ENCODE assay signal across 8 cellular contexts in genomic region chr4:173332021-173332487, GRCh38. TPM values are rescaled to one million over a fixed set of nuclear protein-coding genes. Genes with fewer than 3 reads are reported as not detected.
A peak's percentile ranks its signal among the peaks of the same experiment; 100 is the strongest.
DNase-seq lines count a peak whose midpoint lies in the region; ATAC-seq and TF ChIP-seq lines count a peak whose summit lies in the region.

No MANE protein-coding gene starts in this region.

- H3K18ac ChIP-seq in trophoblast cell (ENCODE audit: low read length) = no peak overlapping the region

- H4K12ac ChIP-seq in trophoblast cell (ENCODE audit: low read depth, low read length) = no peak overlapping the region

- H2BK5ac ChIP-seq in trophoblast cell (ENCODE audit: low read depth, low read length, poor library complexity) = no peak overlapping the region

- peaks cover 13% of the 10 kb centered on the region for H3K79me1 ChIP-seq in trophoblast cell (ENCODE audit: low read length)

- no peak overlapping the region for H3K14ac ChIP-seq in trophoblast cell (ENCODE audit: low read length)

- intact Hi-C loops in posterior cingulate gyrus (cut with DNase I) = no loop called here

- no peaks in the 10 kb centered on the region for H3K9me3 ChIP-seq in trophoblast cell (ENCODE audit: insufficient read depth, low read depth, low read length)

- CTCF ChIA-PET in GM10248 (lab: Yijun Ruan, JAX) = interaction anchor here (1.2 to 4.1 kb wide), 6 partner anchors 10 to 43 kb away, joined by 3 to 28 read pairs (median 4); no protein-coding TSS in a partner anchor

- H2AK5ac ChIP-seq in trophoblast cell (ENCODE audit: low read length) = no peak overlapping the region

- no peak overlapping the region for H3K23ac ChIP-seq in trophoblast cell (ENCODE audit: low read length)

- no CpG with 5 or more reads among the region's 6 CpGs for WGBS in trophoblast cell (ENCODE audit: extremely low coverage, insufficient coverage, insufficient read length)

- POLR2A ChIA-PET in GM10248 (lab: Yijun Ruan, JAX) = interaction anchor here (0.7 to 1.9 kb wide), 2 partner anchors 13 to 39 kb away, joined by 3 to 6 read pairs; partner anchors contain the start of gene SAP30

- no peak for ATAC-seq in GM18909 (IDR thresholded peaks at IDR 0.05; ENCODE audit: poor library complexity, unreplicated experiment)
- no peak for ATAC-seq in HG03521 (IDR thresholded peaks at IDR 0.05; ENCODE audit: unreplicated experiment)

- H3K36me3 ChIP-seq in trophoblast cell (ENCODE audit: control insufficient read depth in 1 of 2, insufficient read depth in 2 of 2, low read length in 2 of 2) = peaks cover 5 to 9% of the 10 kb centered on the region in 2 experiments

- TF ChIP-seq POLR2A in NB4 (IDR thresholded peaks at IDR 0.05; ENCODE audit: extremely low read depth, insufficient read length) = no peak

- H3K4me2 ChIP-seq in trophoblast cell (ENCODE audit: low read length) = peak overlapping the region; percentile 26

- DNase-seq in GM10248 (ENCODE audit: extremely low spot score) (peak; percentile 18), NB4 (ENCODE audit: low read depth) (peak; percentile 47), dermis blood vessel endothelial cell (peak; percentile 29), trophoblast cell (no peak), retina (no peak), posterior cingulate gyrus (no peak)

- H3K27me3 ChIP-seq in trophoblast cell (ENCODE audit: insufficient read depth, low read length) = no peaks in the 10 kb centered on the region

- H3K79me2 ChIP-seq in trophoblast cell (ENCODE audit: control insufficient read depth, insufficient read depth, low read length, poor library complexity) = peaks cover 9% of the 10 kb centered on the region

- no peak for TF ChIP-seq CTCF in GM10248 (IDR thresholded peaks at IDR 0.05; ENCODE audit: control extremely low read depth, extremely low read depth, low read depth, missing control alignments)
- TF ChIP-seq CTCF in NB4 (IDR thresholded peaks at IDR 0.05; ENCODE audit: low read depth, low read length) = no peak

- H4K8ac ChIP-seq in trophoblast cell (ENCODE audit: low read depth, low read length) = no peak overlapping the region

- H2BK120ac ChIP-seq in trophoblast cell (ENCODE audit: insufficient read depth, low read length, poor library complexity) = no peak overlapping the region

- no peak overlapping the region for H3K9ac ChIP-seq in trophoblast cell (ENCODE audit: low read length)

- H3K27ac ChIP-seq in trophoblast cell (ENCODE audit: low read depth, low read length) = no peak overlapping the region

- no peaks in the 10 kb centered on the region for H3K4me1 ChIP-seq in trophoblast cell (ENCODE audit: control insufficient read depth in 1 of 2, insufficient read depth in 2 of 2, low read length in 2 of 2)

- no peak overlapping the region for H3K4ac ChIP-seq in trophoblast cell (ENCODE audit: low read depth, low read length)

- H3K4me3 ChIP-seq in NB4 (ENCODE audit: low read depth, low read length) (peak overlapping the region; percentile 99), trophoblast cell (ENCODE audit: low read depth, low read length) (no peak overlapping the region)

- no peak overlapping the region for H4K91ac ChIP-seq in trophoblast cell (ENCODE audit: low read depth, low read length)

- no peak overlapping the region for H2BK12ac ChIP-seq in trophoblast cell (ENCODE audit: low read length)

- no peak overlapping the region for H2AFZ ChIP-seq in trophoblast cell (ENCODE audit: insufficient read depth, low read length, poor library complexity)

RNA-seq across cellular contexts. Expression of gene HMGB2, which starts 2.1 kb away (rescaled TPM):
- 90.9 and 215 TPM in 2 replicates for total RNA-seq in dermis blood vessel endothelial cell
- 147 and 166 TPM in 2 replicates for polyA plus RNA-seq in trophoblast cell (2013)

RNA-seq across cellular contexts. Expression of gene SAP30, which starts 38.7 kb away (rescaled TPM):
- total RNA-seq in dermis blood vessel endothelial cell = 27.7 and 35.7 TPM in 2 replicates
- 5.8 and 6.2 TPM in 2 replicates for polyA plus RNA-seq in trophoblast cell (2013)

Comparison
In these comparisons a context has a peak if more than half of its experiments do, and no peak if none do; other contexts are left out.
1. DNase-seq: peak in GM10248 (single experiment), NB4 (single experiment) and dermis blood vessel endothelial cell (single experiment); none in trophoblast cell (0 of 2), retina (single experiment) and posterior cingulate gyrus (0 of 10).